Comparison of ENCODE assay signal across 34 cellular contexts in the genomic region with DNA sequence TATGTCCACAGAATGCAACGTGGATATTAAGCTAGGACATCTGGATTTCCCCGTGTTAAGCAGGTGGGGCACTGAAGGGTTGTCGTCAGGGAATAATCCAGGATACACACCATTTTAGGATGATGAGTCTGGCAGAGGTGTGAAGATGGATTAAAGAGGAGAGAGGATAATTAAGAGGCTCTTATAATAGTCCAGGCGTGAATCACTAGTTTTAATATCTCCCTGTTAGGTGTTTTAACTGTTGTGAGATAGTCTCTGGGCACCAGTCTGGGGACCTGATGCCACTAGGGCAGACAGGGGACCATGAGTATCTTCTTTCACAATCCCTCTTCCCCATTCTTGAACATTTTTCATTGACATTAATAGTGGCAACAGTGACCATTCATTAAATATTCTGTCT.
"Had no signal": no experiment of that assay in that cellular context is flagged by ENCODE, and none has a peak within 500 bp of the region (broad histone marks: within the 10 kb centered on the region; RNA-seq: fewer than 3 reads in every experiment).

No MANE protein-coding gene starts in this region.

- H3K36me3 ChIP-seq: MG63 had no signal

- H3K27ac ChIP-seq: KMS-11 had no signal

- DNase-seq: Karpas-422, Kasumi-1, KG1, MG63, MM.1S, MV-4-11, NCI-H1048, NCI-H1092, NCI-H1092 treated with DMSO at 0.1 percent for 48 hours, NCI-H1105, NCI-H1105 treated with DMSO at 0.1 percent for 48 hours, NCI-H1417, NCI-H1417 treated with DMSO at 0.1 percent for 48 hours, NCI-H1436, NCI-H1436 treated with DMSO at 0.1 percent for 48 hours, NCI-H146, NCI-H1694, NCI-H1694 treated with DMSO at 0.1 percent for 48 hours, NCI-H187, NCI-H187 treated with DMSO at 0.1 percent for 48 hours, NCI-H1930, NCI-H2029, NCI-H2029 treated with DMSO at 0.1 percent for 48 hours, NCI-H2081, NCI-H2081 treated with DMSO at 0.1 percent for 48 hours, NCI-H2107, NCI-H2171, NCI-H2171 treated with DMSO at 0.1 percent for 48 hours, NCI-H2227 treated with DMSO at 0.1 percent for 48 hours, NCI-H226, NCI-H345, NCI-H446, NCI-H446 treated with DMSO at 0.1 percent for 48 hours had no signal

- H3K4me3 ChIP-seq: MG63 had no signal

- H3K9me3 ChIP-seq: MG63 had no signal

- H3K27me3 ChIP-seq: MG63 had no signal
